Comparison of ENCODE assay signal across 8 cellular contexts in genomic region chr19:13152356-13152853, GRCh38. TPM values are rescaled to one million over a fixed set of nuclear protein-coding genes. Genes with fewer than 3 reads are reported as not detected.
A peak's percentile ranks its signal among the peaks of the same experiment; 100 is the strongest.
DNase-seq lines count a peak whose midpoint lies in the region; ATAC-seq and TF ChIP-seq lines count a peak whose summit lies in the region.

No MANE protein-coding gene starts in this region.

- H3K27ac ChIP-seq in brain microvascular endothelial cell (peak overlapping the region; percentile 91), right lobe of liver (peak overlapping the region; percentile 96 to 99 (median 99)), transverse colon (peak overlapping the region; percentile 96 to 100 (median 99))

- TF ChIP-seq EP300 in transverse colon (IDR thresholded peaks at IDR 0.05; ENCODE audit: low read depth): no peak

- in situ Hi-C loops in brain microvascular endothelial cell (cut with HindIII; ENCODE audit: low pct_ligation_motif_present, low sequenced_read_pairs) (no loop called here), transverse colon (cut with MboI; ENCODE audit: low pct_ligation_motif_present in 1 of 4, low pct_unique_long_range_greater_than_20kb in 1 of 4, low sequenced_read_pairs in 3 of 4) (no loop called here)

- H3K36me3 ChIP-seq in brain microvascular endothelial cell (replicated peaks) (peaks cover 14% of the 10 kb centered on the region), right lobe of liver (no peaks in the 10 kb centered on the region), transverse colon (no peaks in the 10 kb centered on the region)

- H3K9me3 ChIP-seq in right lobe of liver (no peaks in the 10 kb centered on the region), transverse colon (no peaks in the 10 kb centered on the region)

- DNase-seq in DMS79 treated with DMSO at 0.1 percent for 48 hours (lab: John Stamatoyannopoulos, UW) (peak; percentile 35), DMS79 (lab: John Stamatoyannopoulos, UW) (no peak), brain microvascular endothelial cell (no peak), right lobe of liver (no peak), transverse colon (no peak), COLO668 (lab: John Stamatoyannopoulos, UW; ENCODE audit: unreplicated experiment) (no peak)
- no peak for DNase-seq in effector CD8-positive, alpha-beta T cell (lab: John Stamatoyannopoulos, UW)

- H3K27me3 ChIP-seq in brain microvascular endothelial cell (replicated peaks) (no peaks in the 10 kb centered on the region), right lobe of liver (no peaks in the 10 kb centered on the region), transverse colon (no peaks in the 10 kb centered on the region)

- TF ChIP-seq POLR2A in right lobe of liver (IDR thresholded peaks at IDR 0.05) (no peak), transverse colon (IDR thresholded peaks at IDR 0.05) (no peak)

- 3% methylated on average over 5 of the region's 16 CpGs for WGBS in right lobe of liver (ENCODE audit: insufficient coverage, low coverage, low lambda C conversion rate, missing lambda C conversion rate)
- WGBS in transverse colon (ENCODE audit: low coverage in 1 of 2), 2 donors: 0% methylated on average over 4 to 16 of the region's 16 CpGs

- ATAC-seq in HG03521 (IDR thresholded peaks at IDR 0.05; ENCODE audit: unreplicated experiment) (peak; percentile 6), right lobe of liver (peak in 3 of 4 donors; percentile 0)

- intact Hi-C loops in right lobe of liver (cut with DNase I) (no loop called here), transverse colon (cut with DNase I; ENCODE audit: low total_unique reads) (loop anchor here (10.0 kb wide), 2 partner anchors 368 to 1362 kb away; partner anchors contain the start of gene DNAJB1)

- no peak for TF ChIP-seq CTCF in brain microvascular endothelial cell (IDR thresholded peaks at IDR 0.05; ENCODE audit: low read depth, low read length, missing control alignments)
- TF ChIP-seq CTCF in right lobe of liver (IDR thresholded peaks at IDR 0.05): no peak
- no peak for TF ChIP-seq CTCF in transverse colon (IDR thresholded peaks at IDR 0.05)

- peak overlapping the region; percentile 99 for H3K4me3 ChIP-seq in brain microvascular endothelial cell (ENCODE audit: low read depth, low read length)
- peak overlapping the region; percentile 83 to 88 (median 88) for H3K4me3 ChIP-seq in right lobe of liver
- peak overlapping the region; percentile 35 to 88 (median 76) for H3K4me3 ChIP-seq in transverse colon

- H3K4me1 ChIP-seq in right lobe of liver: peaks cover 0 to 22% (median 8%) of the 10 kb centered on the region in 4 donors
- peaks cover 3 to 37% (median 23%) of the 10 kb centered on the region in 4 donors for H3K4me1 ChIP-seq in transverse colon

RNA-seq across cellular contexts. Expression of gene IER2, which starts 2.2 kb away (rescaled TPM):
- 10 to 100 TPM; 19.1 to 86.6 (median 23.8) TPM for total RNA-seq in right lobe of liver
- 100 to 1,000 TPM; 184 to 503 (median 244) TPM for total RNA-seq in transverse colon

RNA-seq across cellular contexts. Expression of gene STX10, which starts 2.2 kb away (rescaled TPM):
- 10 to 100 TPM; 18.2 to 41.5 (median 23.4) TPM for total RNA-seq in right lobe of liver
- 100 to 1,000 TPM in 1 of 4 donors, 10 to 100 TPM in 3; 69.7 to 164 (median 84.2) TPM for total RNA-seq in transverse colon

RNA-seq across cellular contexts. Expression of gene NACC1, which starts 34.3 kb away (rescaled TPM):
- total RNA-seq in right lobe of liver (10 to 100 TPM; 19.2 to 30.3 (median 26.4) TPM), transverse colon (10 to 100 TPM; 31.6 to 54.2 (median 36.5) TPM)

RNA-seq across cellular contexts. Expression of gene TRMT1, which starts 35.9 kb away (rescaled TPM):
- 10 to 100 TPM; 15.0 to 20.5 (median 17.2) TPM for total RNA-seq in right lobe of liver
- 100 to 1,000 TPM in 1 of 4 donors, 10 to 100 TPM in 3; 26.6 to 199 (median 60.7) TPM for total RNA-seq in transverse colon

RNA-seq across cellular contexts. Expression of gene LYL1, which starts 49.7 kb away (rescaled TPM):
- total RNA-seq in right lobe of liver (1 to 10 TPM; 1.1 to 3.7 (median 2.3) TPM), transverse colon (10 to 100 TPM in 3 of 4 donors, 1 to 10 TPM in 1; 4.5 to 33.4 (median 16.7) TPM)
